10 cellular contexts compared by ENCODE assay signal in the genomic region with DNA sequence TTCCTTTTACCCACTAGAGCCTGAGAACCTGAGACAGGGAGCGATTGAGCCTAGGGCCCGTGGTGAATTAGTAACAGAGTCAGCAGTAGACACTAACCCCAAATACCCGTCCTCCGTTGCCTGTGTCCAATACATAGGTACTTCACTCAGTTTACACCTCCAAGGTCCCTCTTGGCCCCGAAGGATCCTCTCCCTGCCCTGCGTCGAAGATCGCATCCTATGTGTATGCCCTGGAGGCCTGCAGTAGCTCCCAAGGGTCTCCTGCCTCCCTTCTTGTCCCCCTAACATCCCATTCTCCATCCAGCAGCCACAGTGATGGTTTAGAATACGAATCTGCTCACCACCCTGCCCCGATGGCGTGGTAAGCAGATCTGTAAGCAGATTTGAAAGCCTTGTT.
DNase-seq lines count a peak whose midpoint lies in the region; ATAC-seq and TF ChIP-seq lines count a peak whose summit lies in the region.
"Had no signal": no experiment of that assay in that cellular context is flagged by ENCODE, and none has a peak within 500 bp of the region (broad histone marks: within the 10 kb centered on the region; RNA-seq: fewer than 3 reads in every experiment).

No MANE protein-coding gene starts in this region.

- no peaks in the 10 kb centered on the region for H3K9me3 ChIP-seq in CD4-positive, alpha-beta memory T cell (ENCODE audit: control insufficient read depth in 1 of 2, low read length in 2 of 2)
- no peaks in the 10 kb centered on the region for H3K9me3 ChIP-seq in hepatocyte (ENCODE audit: low read depth)

- H3K27ac ChIP-seq in CD4-positive, alpha-beta memory T cell (ENCODE audit: low read depth, low read length) = no peak overlapping the region
- peak overlapping the region; percentile 28 for H3K27ac ChIP-seq in hepatocyte

- ATAC-seq in activated B cell treated with CpG ODN at 0.5 μM for 24 hours (ENCODE audit: low read depth) = no peak
- no peak for ATAC-seq in HG02759 (IDR thresholded peaks at IDR 0.05; ENCODE audit: unreplicated experiment)
- ATAC-seq in GM18498 (IDR thresholded peaks at IDR 0.05; ENCODE audit: unreplicated experiment) = no peak
- no peak for ATAC-seq in HG03354 (IDR thresholded peaks at IDR 0.05; ENCODE audit: poor library complexity, severe bottlenecking, unreplicated experiment)

- peaks cover 7% of the 10 kb centered on the region for H3K4me1 ChIP-seq in CD4-positive, alpha-beta memory T cell (ENCODE audit: insufficient read depth, low read length)
- no peaks in the 10 kb centered on the region for H3K4me1 ChIP-seq in hepatocyte (ENCODE audit: insufficient read depth)

- H3K4me1 Mint-ChIP-seq in CD4-positive, alpha-beta memory T cell = peaks cover 6 to 17% (median 10%) of the 10 kb centered on the region in 4 donors
- H3K4me1 Mint-ChIP-seq in activated B cell treated with CpG ODN at 0.5 μM for 24 hours = peaks cover 19% of the 10 kb centered on the region

- H2AFZ ChIP-seq in hepatocyte = peak overlapping the region; percentile 95

- H3K79me2 ChIP-seq in hepatocyte = no peaks in the 10 kb centered on the region

- H3K27ac Mint-ChIP-seq in CD4-positive, alpha-beta memory T cell = peak overlapping the region in 1 of 7 donors; percentile 31
- H3K27ac Mint-ChIP-seq in activated B cell treated with CpG ODN at 0.5 μM for 24 hours = no peak overlapping the region

- H3K9me2 ChIP-seq in hepatocyte (replicated peaks; ENCODE audit: insufficient read depth) = no peaks in the 10 kb centered on the region

- H3K4me3 ChIP-seq in CD4-positive, alpha-beta memory T cell (ENCODE audit: low read length in 2 of 2) = no peak overlapping the region
- H3K4me3 ChIP-seq in hepatocyte = peak overlapping the region; percentile 30
- peak overlapping the region; percentile 20 for H3K4me3 ChIP-seq in retinal pigment epithelial cell (ENCODE audit: low read length)

- H3K36me3 ChIP-seq in CD4-positive, alpha-beta memory T cell (ENCODE audit: insufficient read depth, low read length) = no peaks in the 10 kb centered on the region
- H3K36me3 ChIP-seq in hepatocyte (replicated peaks; ENCODE audit: insufficient read depth, low read depth) = no peaks in the 10 kb centered on the region

- peaks cover 20 to 28% of the 10 kb centered on the region in 2 donors for H3K27me3 Mint-ChIP-seq in CD4-positive, alpha-beta memory T cell
- H3K27me3 Mint-ChIP-seq in activated B cell treated with CpG ODN at 0.5 μM for 24 hours = peaks cover 40% of the 10 kb centered on the region

- H3K4me3 Mint-ChIP-seq in CD4-positive, alpha-beta memory T cell = peak overlapping the region; percentile 55 to 83 (median 72)
- H3K4me3 Mint-ChIP-seq in activated B cell treated with CpG ODN at 0.5 μM for 24 hours = peak overlapping the region; percentile 64

- TF ChIP-seq CTCF in activated B cell treated with CpG ODN at 0.5 μM for 24 hours (IDR thresholded peaks at IDR 0.05) = no peak
- no peak for TF ChIP-seq CTCF in hepatocyte (IDR thresholded peaks at IDR 0.05; ENCODE audit: poor library complexity)
- no peak for TF ChIP-seq CTCF in retinal pigment epithelial cell (conservative IDR thresholded peaks at IDR 0.05; ENCODE audit: low read depth, low read length)

- no peak for DNase-seq in CD4-positive, alpha-beta memory T cell
- DNase-seq in activated B cell treated with CpG ODN at 0.5 μM for 24 hours = no peak
- no peak for DNase-seq in hepatocyte (ENCODE audit: low spot score)
- DNase-seq in retinal pigment epithelial cell (ENCODE audit: low read depth) = no peak
- DNase-seq in NCI-H1105 (lab: John Stamatoyannopoulos, UW) = no peak
- DNase-seq: activated CD4-positive, CD25-positive, alpha-beta regulatory T cell treated with anti-CD3 and anti-CD28 coated beads, Interleukin-2, amount 50 U/mL, for 72 hours; NCI-H748 treated with DMSO at 0.1 percent for 48 hours had no signal

- intact Hi-C loops in CD4-positive, alpha-beta memory T cell (cut with micrococcal nuclease) = no loop called here
- intact Hi-C loops in activated B cell treated with CpG ODN at 0.5 μM for 24 hours (cut with micrococcal nuclease) = no loop called here

- H3K27me3 ChIP-seq in CD4-positive, alpha-beta memory T cell (ENCODE audit: insufficient read depth, low read length) = peaks cover 16% of the 10 kb centered on the region
- H3K27me3 ChIP-seq in hepatocyte = peaks cover 27% of the 10 kb centered on the region

- H3K9me3 Mint-ChIP-seq in CD4-positive, alpha-beta memory T cell = peaks cover 0 to 2% (median 0%) of the 10 kb centered on the region in 8 donors
- H3K9me3 Mint-ChIP-seq in activated B cell treated with CpG ODN at 0.5 μM for 24 hours = no peaks in the 10 kb centered on the region

- H4K20me1 ChIP-seq in hepatocyte (ENCODE audit: insufficient read depth, poor library complexity, severe bottlenecking) = no peaks in the 10 kb centered on the region

- H3K4me2 ChIP-seq in hepatocyte = peak overlapping the region; percentile 98

- 68% methylated on average over 11 of the region's 11 CpGs for WGBS in hepatocyte (ENCODE audit: low lambda C conversion rate, missing lambda C conversion rate)

- no peaks in the 10 kb centered on the region for H3K36me3 Mint-ChIP-seq in CD4-positive, alpha-beta memory T cell
- no peaks in the 10 kb centered on the region for H3K36me3 Mint-ChIP-seq in activated B cell treated with CpG ODN at 0.5 μM for 24 hours (ENCODE audit: low read depth)

- POLR2A ChIA-PET in CD4-positive, alpha-beta memory T cell (lab: Charles Lee; ENCODE audit: partially characterized antibody) = no interaction called here
- POLR2A ChIA-PET in activated B cell treated with CpG ODN at 0.5 μM for 24 hours (lab: Charles Lee) = interaction anchor here (0.7 kb wide), 1 partner anchor 64 kb away, joined by 3 read pairs; no protein-coding TSS in a partner anchor

- CTCF ChIA-PET in CD4-positive, alpha-beta memory T cell (lab: Charles Lee; ENCODE audit: partially characterized antibody) = no interaction called here
- CTCF ChIA-PET in activated B cell treated with CpG ODN at 0.5 μM for 24 hours (lab: Charles Lee) = no interaction called here

Comparison
In these comparisons a context has a peak if more than half of its experiments do, and no peak if none do; other contexts are left out.
1. H3K4me3 ChIP-seq: peak in hepatocyte (single experiment) and retinal pigment epithelial cell (single experiment); none in CD4-positive, alpha-beta memory T cell (0 of 2).